Comparison of ENCODE assay signal across 1 cellular context in the genomic region with DNA sequence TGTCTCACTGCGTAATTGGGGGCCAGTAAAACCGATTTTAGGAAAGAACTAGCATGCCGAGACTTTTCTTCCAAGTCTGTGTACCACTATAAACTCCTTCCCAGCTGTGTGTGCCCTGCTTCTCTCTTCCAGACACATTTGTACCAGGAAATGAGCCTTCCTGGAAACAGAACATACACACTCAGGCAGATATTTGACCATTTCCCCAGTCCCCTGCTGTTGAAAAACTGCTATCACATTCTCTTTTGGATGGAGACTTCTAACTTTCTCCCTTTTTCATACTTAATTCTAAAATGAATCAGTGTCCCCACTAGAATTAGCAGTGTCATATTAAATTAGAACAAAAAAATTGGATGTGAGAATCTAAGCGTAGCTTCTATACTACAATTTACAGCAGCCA.
TF ChIP-seq lines count a peak whose summit lies in the region.

No MANE protein-coding gene starts in this region.

TF ChIP-seq in HCT116, 20 proteins besides CTCF, POLR2A, EP300 and RAD21:
- TF ChIP-seq EGR1 (IDR thresholded peaks at IDR 0.05; ENCODE audit: low read depth), result no peak
- no peak for TF ChIP-seq EZH2 (IDR thresholded peaks at IDR 0.05)
- TF ChIP-seq SIN3A (IDR thresholded peaks at IDR 0.05; ENCODE audit: low read depth), result no peak
- no peak for TF ChIP-seq JUND (IDR thresholded peaks at IDR 0.05)
- TF ChIP-seq, protein P1, sequence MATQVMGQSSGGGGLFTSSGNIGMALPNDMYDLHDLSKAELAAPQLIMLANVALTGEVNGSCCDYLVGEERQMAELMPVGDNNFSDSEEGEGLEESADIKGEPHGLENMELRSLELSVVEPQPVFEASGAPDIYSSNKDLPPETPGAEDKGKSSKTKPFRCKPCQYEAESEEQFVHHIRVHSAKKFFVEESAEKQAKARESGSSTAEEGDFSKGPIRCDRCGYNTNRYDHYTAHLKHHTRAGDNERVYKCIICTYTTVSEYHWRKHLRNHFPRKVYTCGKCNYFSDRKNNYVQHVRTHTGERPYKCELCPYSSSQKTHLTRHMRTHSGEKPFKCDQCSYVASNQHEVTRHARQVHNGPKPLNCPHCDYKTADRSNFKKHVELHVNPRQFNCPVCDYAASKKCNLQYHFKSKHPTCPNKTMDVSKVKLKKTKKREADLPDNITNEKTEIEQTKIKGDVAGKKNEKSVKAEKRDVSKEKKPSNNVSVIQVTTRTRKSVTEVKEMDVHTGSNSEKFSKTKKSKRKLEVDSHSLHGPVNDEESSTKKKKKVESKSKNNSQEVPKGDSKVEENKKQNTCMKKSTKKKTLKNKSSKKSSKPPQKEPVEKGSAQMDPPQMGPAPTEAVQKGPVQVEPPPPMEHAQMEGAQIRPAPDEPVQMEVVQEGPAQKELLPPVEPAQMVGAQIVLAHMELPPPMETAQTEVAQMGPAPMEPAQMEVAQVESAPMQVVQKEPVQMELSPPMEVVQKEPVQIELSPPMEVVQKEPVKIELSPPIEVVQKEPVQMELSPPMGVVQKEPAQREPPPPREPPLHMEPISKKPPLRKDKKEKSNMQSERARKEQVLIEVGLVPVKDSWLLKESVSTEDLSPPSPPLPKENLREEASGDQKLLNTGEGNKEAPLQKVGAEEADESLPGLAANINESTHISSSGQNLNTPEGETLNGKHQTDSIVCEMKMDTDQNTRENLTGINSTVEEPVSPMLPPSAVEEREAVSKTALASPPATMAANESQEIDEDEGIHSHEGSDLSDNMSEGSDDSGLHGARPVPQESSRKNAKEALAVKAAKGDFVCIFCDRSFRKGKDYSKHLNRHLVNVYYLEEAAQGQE (IDR thresholded peaks at IDR 0.05; ENCODE audit: low read depth), result no peak
- TF ChIP-seq, protein P2, sequence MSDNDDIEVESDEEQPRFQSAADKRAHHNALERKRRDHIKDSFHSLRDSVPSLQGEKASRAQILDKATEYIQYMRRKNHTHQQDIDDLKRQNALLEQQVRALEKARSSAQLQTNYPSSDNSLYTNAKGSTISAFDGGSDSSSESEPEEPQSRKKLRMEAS (IDR thresholded peaks at IDR 0.05), result no peak
- no peak for TF ChIP-seq ELF1 (IDR thresholded peaks at IDR 0.05; ENCODE audit: borderline replicate concordance, low read depth)
- TF ChIP-seq YY1 (IDR thresholded peaks at IDR 0.05; ENCODE audit: extremely low read depth, insufficient replicate concordance, low read depth, low read length), result no peak
